ENCODE assay signal across 21 cellular contexts in the genomic region with DNA sequence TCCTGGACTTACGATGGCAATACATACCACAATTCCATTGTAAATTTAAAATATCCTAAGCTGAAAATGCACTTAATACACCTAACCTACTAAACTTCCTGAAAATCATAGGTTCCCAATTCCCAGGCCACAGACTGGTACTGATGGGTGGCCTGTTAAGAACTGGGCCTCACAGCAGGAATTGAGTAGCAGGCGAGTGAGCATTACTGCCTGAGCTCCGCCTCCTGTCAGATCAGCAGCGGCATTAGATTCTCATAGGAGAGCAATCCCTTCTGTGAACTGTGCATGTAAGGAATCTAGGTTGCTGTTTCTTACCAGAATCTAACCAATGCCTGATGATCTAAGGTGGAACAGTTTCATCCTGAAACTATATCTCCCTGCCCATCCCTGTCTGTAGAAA.
"Had no signal": no experiment of that assay in that cellular context is flagged by ENCODE, and none has a peak within 500 bp of the region (broad histone marks: within the 10 kb centered on the region; RNA-seq: fewer than 3 reads in every experiment).

No MANE protein-coding gene starts in this region.

- H3K27ac Mint-ChIP-seq: activated CD8-positive, alpha-beta T cell treated with anti-CD3 and anti-CD28 coated beads, Interleukin-2, amount 10 ng/mL, durations not matched to agents 7 days and 5 days; activated naive CD4-positive, alpha-beta T cell treated with anti-CD3 and anti-CD28 coated beads, Interleukin-2, amount 50 U/mL, for 72 hours; brain; naive thymus-derived CD8-positive, alpha-beta T cell; stimulated activated naive B cell treated with anti-CD40 and anti-IgM and Interleukin-4, amounts not matched to agents 10 μg/mL and 1 μg/mL and 100 μg/mL, for 72 hours had no signal

- H3K9me3 ChIP-seq: lower lobe of right lung, ovary, prostate gland, uterus had no signal

- H3K4me1 Mint-ChIP-seq: brain; naive thymus-derived CD8-positive, alpha-beta T cell; stimulated activated naive B cell treated with anti-CD40 and anti-IgM and Interleukin-4, amounts not matched to agents 10 μg/mL and 1 μg/mL and 100 μg/mL, for 72 hours had no signal

- H3K4me1 ChIP-seq: heart right ventricle, lower lobe of right lung, prostate gland, uterus had no signal

- H3K27me3 ChIP-seq: heart right ventricle, ovary, uterus had no signal

- ATAC-seq: activated CD8-positive, alpha-beta T cell treated with anti-CD3 and anti-CD28 coated beads, Interleukin-2, amount 10 ng/mL, durations not matched to agents 7 days and 5 days; activated naive CD4-positive, alpha-beta T cell treated with anti-CD3 and anti-CD28 coated beads, Interleukin-2, amount 50 U/mL, for 72 hours; heart right ventricle; left lobe of liver; lower lobe of right lung; naive thymus-derived CD8-positive, alpha-beta T cell; stimulated activated naive B cell treated with anti-CD40 and anti-IgM and Interleukin-4, amounts not matched to agents 10 μg/mL and 1 μg/mL and 100 μg/mL, for 72 hours had no signal

- H3K4me3 Mint-ChIP-seq: activated CD8-positive, alpha-beta T cell treated with anti-CD3 and anti-CD28 coated beads, Interleukin-2, amount 10 ng/mL, durations not matched to agents 7 days and 5 days; brain; naive thymus-derived CD8-positive, alpha-beta T cell; stimulated activated naive B cell treated with anti-CD40 and anti-IgM and Interleukin-4, amounts not matched to agents 10 μg/mL and 1 μg/mL and 100 μg/mL, for 72 hours had no signal

- H3K36me3 Mint-ChIP-seq: naive thymus-derived CD8-positive, alpha-beta T cell; stimulated activated naive B cell treated with anti-CD40 and anti-IgM and Interleukin-4, amounts not matched to agents 10 μg/mL and 1 μg/mL and 100 μg/mL, for 72 hours had no signal

- H3K36me3 ChIP-seq: heart right ventricle, lower lobe of right lung, ovary, prostate gland, uterus had no signal

- H3K27ac ChIP-seq: heart right ventricle, lower lobe of right lung, ovary, prostate gland, uterus, VCaP had no signal

- H3K4me3 ChIP-seq: heart right ventricle, lower lobe of right lung, ovary, prostate gland, uterus had no signal

- DNase-seq: activated CD4-positive, alpha-beta T cell treated with anti-CD3 and anti-CD28 coated beads for 1 hour; activated CD4-positive, alpha-beta T cell treated with anti-CD3 and anti-CD28 coated beads, Interleukin-2, amount 50 U/mL, for 1 hour; activated CD8-positive, alpha-beta T cell treated with anti-CD3 and anti-CD28 coated beads, Interleukin-2, amount 10 ng/mL, durations not matched to agents 7 days and 5 days; aorta; erythroblast; foreskin fibroblast; heart right ventricle; kidney; lower lobe of right lung; naive thymus-derived CD8-positive, alpha-beta T cell; ovary; stimulated activated CD4-positive, alpha-beta T cell treated with anti-CD3 and anti-CD28 coated beads, Interleukin-2, amount 100 ng/mL, for 48 hours; stimulated activated CD8-positive, alpha-beta memory T cell treated with anti-CD3 and anti-CD28 coated beads, Interleukin-4, amount 100 ng/mL, for 48 hours; stimulated activated naive B cell treated with anti-CD40 and anti-IgM and Interleukin-4, amounts not matched to agents 10 μg/mL and 1 μg/mL and 100 μg/mL, for 72 hours; trophoblast cell; uterus had no signal

- H3K27me3 Mint-ChIP-seq: brain; naive thymus-derived CD8-positive, alpha-beta T cell; stimulated activated naive B cell treated with anti-CD40 and anti-IgM and Interleukin-4, amounts not matched to agents 10 μg/mL and 1 μg/mL and 100 μg/mL, for 72 hours had no signal
